ENCODE assay signal across 13 cellular contexts in the genomic region with DNA sequence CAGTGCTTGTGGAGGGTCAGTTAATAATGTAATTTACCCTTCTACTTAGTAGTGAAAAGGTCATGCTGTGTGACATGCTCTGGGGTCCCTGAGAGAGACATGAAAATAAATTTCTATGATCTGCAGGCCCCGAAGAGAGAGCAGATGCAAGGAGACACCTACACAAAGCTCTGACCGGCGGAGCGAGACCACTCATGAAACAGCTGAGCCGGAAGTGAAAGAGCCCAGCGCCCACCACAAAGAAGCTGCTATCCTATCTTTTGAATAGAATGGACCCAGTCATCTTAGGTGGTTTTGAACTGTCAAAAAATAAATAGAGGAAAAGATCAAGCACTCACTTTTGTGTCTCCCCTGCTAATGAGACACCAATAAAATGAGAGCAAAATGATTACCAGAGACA.
DNase-seq lines count a peak whose midpoint lies in the region; ATAC-seq and TF ChIP-seq lines count a peak whose summit lies in the region.
"Had no signal": no experiment of that assay in that cellular context is flagged by ENCODE, and none has a peak within 500 bp of the region (broad histone marks: within the 10 kb centered on the region; RNA-seq: fewer than 3 reads in every experiment).

No MANE protein-coding gene starts in this region.

- ATAC-seq in GM18511 (IDR thresholded peaks at IDR 0.05; ENCODE audit: unreplicated experiment), result peak; percentile 99
- peak; percentile 97 for ATAC-seq in GM21367 (IDR thresholded peaks at IDR 0.05; ENCODE audit: unreplicated experiment)
- ATAC-seq in HG03066 (IDR thresholded peaks at IDR 0.05; ENCODE audit: low read depth, unreplicated experiment), result peak; percentile 98
- no peak for ATAC-seq in GM23338
- no peak for ATAC-seq in esophagus mucosa
- ATAC-seq: activated naive CD4-positive, alpha-beta T cell treated with anti-CD3 and anti-CD28 coated beads, Interleukin-2, amount 50 U/mL, for 72 hours had no signal

- no peaks in the 10 kb centered on the region for H3K36me3 ChIP-seq in GM23338 (ENCODE audit: insufficient read depth)
- H3K36me3 ChIP-seq: neural progenitor cell, vagina had no signal

- H3K4me1 ChIP-seq in GM23338 (ENCODE audit: insufficient read depth), result no peaks in the 10 kb centered on the region; the same call in 1 of the 2 replicates
- H3K4me1 ChIP-seq: neural progenitor cell, vagina had no signal

- peaks cover 2% of the 10 kb centered on the region for H3K27me3 Mint-ChIP-seq in GM23338 (ENCODE audit: insufficient read depth, low read depth, poor library complexity)

- no peaks in the 10 kb centered on the region for H3K27me3 ChIP-seq in GM23338 (ENCODE audit: insufficient read depth)
- H3K27me3 ChIP-seq: neural progenitor cell, vagina had no signal

- DNase-seq in NCI-H510A (lab: John Stamatoyannopoulos, UW) (peak; percentile 45), GM23338 (ENCODE audit: low spot score) (no peak)
- DNase-seq in activated T-cell treated with anti-CD3 and anti-CD28 coated beads, Interleukin-2, amount 50 U/mL, for 1 hour, result no peak
- no peak for DNase-seq in activated CD4-positive, alpha-beta T cell treated with anti-CD3 and anti-CD28 coated beads, Interleukin-2, amount 50 U/mL, for 1 hour
- DNase-seq: endodermal cell had no signal

- H3K4me3 Mint-ChIP-seq in GM23338, result no peak overlapping the region
- H3K4me3 Mint-ChIP-seq: endodermal cell, neural progenitor cell had no signal

- no peak overlapping the region for H3K4me2 ChIP-seq in GM23338
- H3K4me2 ChIP-seq: neural progenitor cell had no signal

- H3F3A ChIP-seq in GM23338 (replicated peaks; ENCODE audit: low read depth), result no peaks in the 10 kb centered on the region

- peaks cover 6% of the 10 kb centered on the region; the same call in 1 of the 3 replicates for H3K9me3 Mint-ChIP-seq in GM23338
- H3K9me3 Mint-ChIP-seq: endodermal cell had no signal

- no peak overlapping the region for H2AFZ ChIP-seq in GM23338
- H2AFZ ChIP-seq: neural progenitor cell had no signal

- H3K9me2 ChIP-seq in GM23338 (ENCODE audit: insufficient read depth), result no peaks in the 10 kb centered on the region

- H3K4me1 Mint-ChIP-seq in GM23338, result peaks cover 3% of the 10 kb centered on the region; the same call in 1 of the 3 replicates
- H3K4me1 Mint-ChIP-seq: endodermal cell had no signal

- no peak overlapping the region for H3K27ac ChIP-seq in GM23338 (ENCODE audit: low read depth)
- H3K27ac ChIP-seq: HL-60, neural progenitor cell, vagina had no signal

- H3K4me3 ChIP-seq in GM23338, result no peak overlapping the region
- H3K4me3 ChIP-seq: neural progenitor cell, vagina had no signal

- no peaks in the 10 kb centered on the region for H4K20me1 ChIP-seq in GM23338 (replicated peaks; ENCODE audit: insufficient read depth)

- H3K36me3 Mint-ChIP-seq in GM23338 (ENCODE audit: low read depth), result peaks cover 4% of the 10 kb centered on the region; the same call in 2 of the 3 replicates
- H3K36me3 Mint-ChIP-seq: activated naive CD4-positive, alpha-beta T cell treated with anti-CD3 and anti-CD28 coated beads, Interleukin-2, amount 50 U/mL, for 72 hours; neural progenitor cell had no signal

- no peak for TF ChIP-seq CTCF in GM23338 (conservative IDR thresholded peaks at IDR 0.05; ENCODE audit: low read depth in 2 of 2)

- H3K79me2 ChIP-seq in GM23338 (replicated peaks; ENCODE audit: insufficient read depth), result no peaks in the 10 kb centered on the region

- no peak overlapping the region for H3K27ac Mint-ChIP-seq in GM23338
- H3K27ac Mint-ChIP-seq: activated naive CD4-positive, alpha-beta T cell treated with anti-CD3 and anti-CD28 coated beads, Interleukin-2, amount 50 U/mL, for 72 hours; endodermal cell; neural progenitor cell had no signal

TF ChIP-seq in GM23338, 12 proteins besides CTCF, POLR2A, EP300 and RAD21:
- TF ChIP-seq, protein P1, sequence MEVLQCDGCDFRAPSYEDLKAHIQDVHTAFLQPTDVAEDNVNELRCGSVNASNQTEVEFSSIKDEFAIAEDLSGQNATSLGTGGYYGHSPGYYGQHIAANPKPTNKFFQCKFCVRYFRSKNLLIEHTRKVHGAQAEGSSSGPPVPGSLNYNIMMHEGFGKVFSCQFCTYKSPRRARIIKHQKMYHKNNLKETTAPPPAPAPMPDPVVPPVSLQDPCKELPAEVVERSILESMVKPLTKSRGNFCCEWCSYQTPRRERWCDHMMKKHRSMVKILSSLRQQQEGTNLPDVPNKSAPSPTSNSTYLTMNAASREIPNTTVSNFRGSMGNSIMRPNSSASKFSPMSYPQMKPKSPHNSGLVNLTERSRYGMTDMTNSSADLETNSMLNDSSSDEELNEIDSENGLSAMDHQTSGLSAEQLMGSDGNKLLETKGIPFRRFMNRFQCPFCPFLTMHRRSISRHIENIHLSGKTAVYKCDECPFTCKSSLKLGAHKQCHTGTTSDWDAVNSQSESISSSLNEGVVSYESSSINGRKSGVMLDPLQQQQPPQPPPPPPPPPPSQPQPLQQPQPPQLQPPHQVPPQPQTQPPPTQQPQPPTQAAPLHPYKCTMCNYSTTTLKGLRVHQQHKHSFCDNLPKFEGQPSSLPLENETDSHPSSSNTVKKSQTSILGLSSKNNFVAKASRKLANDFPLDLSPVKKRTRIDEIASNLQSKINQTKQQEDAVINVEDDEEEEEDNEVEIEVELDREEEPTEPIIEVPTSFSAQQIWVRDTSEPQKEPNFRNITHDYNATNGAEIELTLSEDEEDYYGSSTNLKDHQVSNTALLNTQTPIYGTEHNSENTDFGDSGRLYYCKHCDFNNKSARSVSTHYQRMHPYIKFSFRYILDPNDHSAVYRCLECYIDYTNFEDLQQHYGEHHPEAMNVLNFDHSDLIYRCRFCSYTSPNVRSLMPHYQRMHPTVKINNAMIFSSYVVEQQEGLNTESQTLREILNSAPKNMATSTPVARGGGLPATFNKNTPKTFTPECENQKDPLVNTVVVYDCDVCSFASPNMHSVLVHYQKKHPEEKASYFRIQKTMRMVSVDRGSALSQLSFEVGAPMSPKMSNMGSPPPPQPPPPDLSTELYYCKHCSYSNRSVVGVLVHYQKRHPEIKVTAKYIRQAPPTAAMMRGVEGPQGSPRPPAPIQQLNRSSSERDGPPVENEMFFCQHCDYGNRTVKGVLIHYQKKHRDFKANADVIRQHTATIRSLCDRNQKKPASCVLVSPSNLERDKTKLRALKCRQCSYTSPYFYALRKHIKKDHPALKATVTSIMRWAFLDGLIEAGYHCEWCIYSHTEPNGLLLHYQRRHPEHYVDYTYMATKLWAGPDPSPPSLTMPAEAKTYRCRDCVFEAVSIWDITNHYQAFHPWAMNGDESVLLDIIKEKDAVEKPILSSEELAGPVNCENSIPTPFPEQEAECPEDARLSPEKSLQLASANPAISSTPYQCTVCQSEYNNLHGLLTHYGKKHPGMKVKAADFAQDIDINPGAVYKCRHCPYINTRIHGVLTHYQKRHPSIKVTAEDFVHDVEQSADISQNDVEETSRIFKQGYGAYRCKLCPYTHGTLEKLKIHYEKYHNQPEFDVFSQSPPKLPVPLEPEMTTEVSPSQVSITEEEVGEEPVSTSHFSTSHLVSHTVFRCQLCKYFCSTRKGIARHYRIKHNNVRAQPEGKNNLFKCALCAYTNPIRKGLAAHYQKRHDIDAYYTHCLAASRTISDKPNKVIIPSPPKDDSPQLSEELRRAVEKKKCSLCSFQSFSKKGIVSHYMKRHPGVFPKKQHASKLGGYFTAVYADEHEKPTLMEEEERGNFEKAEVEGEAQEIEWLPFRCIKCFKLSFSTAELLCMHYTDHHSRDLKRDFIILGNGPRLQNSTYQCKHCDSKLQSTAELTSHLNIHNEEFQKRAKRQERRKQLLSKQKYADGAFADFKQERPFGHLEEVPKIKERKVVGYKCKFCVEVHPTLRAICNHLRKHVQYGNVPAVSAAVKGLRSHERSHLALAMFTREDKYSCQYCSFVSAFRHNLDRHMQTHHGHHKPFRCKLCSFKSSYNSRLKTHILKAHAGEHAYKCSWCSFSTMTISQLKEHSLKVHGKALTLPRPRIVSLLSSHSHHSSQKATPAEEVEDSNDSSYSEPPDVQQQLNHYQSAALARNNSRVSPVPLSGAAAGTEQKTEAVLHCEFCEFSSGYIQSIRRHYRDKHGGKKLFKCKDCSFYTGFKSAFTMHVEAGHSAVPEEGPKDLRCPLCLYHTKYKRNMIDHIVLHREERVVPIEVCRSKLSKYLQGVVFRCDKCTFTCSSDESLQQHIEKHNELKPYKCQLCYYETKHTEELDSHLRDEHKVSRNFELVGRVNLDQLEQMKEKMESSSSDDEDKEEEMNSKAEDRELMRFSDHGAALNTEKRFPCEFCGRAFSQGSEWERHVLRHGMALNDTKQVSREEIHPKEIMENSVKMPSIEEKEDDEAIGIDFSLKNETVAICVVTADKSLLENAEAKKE (CRISPR knock-in tag; IDR thresholded peaks at IDR 0.05), result no peak
- TF ChIP-seq CREB1 (CRISPR knock-in tag; IDR thresholded peaks at IDR 0.05; ENCODE audit: low read depth) (no peak), STAT1 (IDR thresholded peaks at IDR 0.05; ENCODE audit: unreplicated experiment) (no peak), NANOG (IDR thresholded peaks at IDR 0.05; ENCODE audit: borderline replicate concordance) (no peak), POLR2AphosphoS5 (IDR thresholded peaks at IDR 0.05; ENCODE audit: low read depth) (no peak), JUNB (IDR thresholded peaks at IDR 0.05; ENCODE audit: unreplicated experiment) (no peak), EZH2phosphoT487 (IDR thresholded peaks at IDR 0.05; ENCODE audit: unreplicated experiment) (no peak)
TF ChIP-seq in GM23338: peak in this region for 0.

Comparison
In these comparisons a context has a peak if more than half of its experiments do, and no peak if none do; other contexts are left out.
1. ATAC-seq: peak in GM18511 (single experiment), GM21367 (single experiment) and HG03066 (single experiment); none in GM23338 (single experiment) and esophagus mucosa (single experiment).